In genomic region chr12:125773033-125773432, GRCh38 we compare ENCODE assay signal across 9 cellular contexts.
DNase-seq lines count a peak whose midpoint lies in the region; ATAC-seq, FAIRE-seq and TF ChIP-seq lines count a peak whose summit lies in the region.
"Had no signal": no experiment of that assay in that cellular context is flagged by ENCODE, and none has a peak within 500 bp of the region (broad histone marks: within the 10 kb centered on the region; RNA-seq: fewer than 3 reads in every experiment).

No MANE protein-coding gene starts in this region.

- H3K27me3 ChIP-seq in Karpas-422 (ENCODE audit: low read length) (no peaks in the 10 kb centered on the region), GM12878 (replicated peaks in 1 of 2; ENCODE audit: control insufficient read depth in 2 of 2, insufficient read depth in 2 of 2, low read length in 1 of 2) (no peaks in the 10 kb centered on the region), tibial nerve (no peaks in the 10 kb centered on the region)

- no peaks in the 10 kb centered on the region for H3K36me3 ChIP-seq in Karpas-422 (ENCODE audit: insufficient read depth, low read length)
- no peaks in the 10 kb centered on the region for H3K36me3 ChIP-seq in GM12878 (ENCODE audit: control insufficient read depth in 2 of 2, insufficient read depth in 2 of 2, low read length in 1 of 2)
- no peaks in the 10 kb centered on the region for H3K36me3 ChIP-seq in tibial nerve

- in situ Hi-C loops in GM12878 (cut with MboI): no loop called here

- H3K4me3 Mint-ChIP-seq in activated CD8-positive, alpha-beta memory T cell treated with anti-CD3 and anti-CD28 coated beads, Interleukin-2, amount 10 ng/mL, durations not matched to agents 7 days and 5 days: no peak overlapping the region

- no peaks in the 10 kb centered on the region for H3K9me3 ChIP-seq in Karpas-422 (ENCODE audit: low read length)
- H3K9me3 ChIP-seq in GM12878 (replicated peaks; ENCODE audit: control insufficient read depth, insufficient read depth, low read length): no peaks in the 10 kb centered on the region
- H3K9me3 ChIP-seq in tibial nerve: peaks cover 0 to 11% (median 0%) of the 10 kb centered on the region in 4 donors

- H3K27ac Mint-ChIP-seq in activated CD8-positive, alpha-beta memory T cell treated with anti-CD3 and anti-CD28 coated beads, Interleukin-2, amount 10 ng/mL, durations not matched to agents 7 days and 5 days: no peak overlapping the region

- H3K79me2 ChIP-seq in Karpas-422 (ENCODE audit: low read length): no peaks in the 10 kb centered on the region
- no peaks in the 10 kb centered on the region for H3K79me2 ChIP-seq in GM12878 (ENCODE audit: control insufficient read depth, insufficient read depth, low read length)

- H3K27ac ChIP-seq in Karpas-422 (ENCODE audit: low read length) (no peak overlapping the region), GM12878 (ENCODE audit: control insufficient read depth, insufficient read depth) (no peak overlapping the region), tibial nerve (no peak overlapping the region)

- SMC1A ChIA-PET in GM12878 (lab: Charles Lee; ENCODE audit: uncharacterized antibody, unreplicated experiment): interaction anchor here (0.6 to 1.6 kb wide), 6 partner anchors 10 to 463 kb away, joined by 3 to 5 read pairs (median 4); no protein-coding TSS in a partner anchor

- peak; percentile 47 for TF ChIP-seq RAD21 in GM12878 (IDR thresholded peaks at IDR 0.05; ENCODE audit: insufficient read depth, low read depth, low read length)

- no peaks in the 10 kb centered on the region for H3K4me1 Mint-ChIP-seq in activated CD8-positive, alpha-beta memory T cell treated with anti-CD3 and anti-CD28 coated beads, Interleukin-2, amount 10 ng/mL, durations not matched to agents 7 days and 5 days

- H2AFZ ChIP-seq in Karpas-422 (ENCODE audit: low read length): no peak overlapping the region
- no peak overlapping the region for H2AFZ ChIP-seq in GM12878 (ENCODE audit: control insufficient read depth, low read depth, low read length)

- intact Hi-C loops in GM12878 (cut with micrococcal nuclease; ENCODE audit: unreplicated experiment): loop anchor here (1.0 to 10.0 kb wide), 2 partner anchors 240 to 588 kb away; partner anchors contain the start of gene TMEM132B

- no peaks in the 10 kb centered on the region for H3K9me2 ChIP-seq in Karpas-422 (replicated peaks; ENCODE audit: insufficient read depth, low read length)

- 29% methylated on average over 12 of the region's 12 CpGs for WGBS in GM12878 (ENCODE audit: insufficient coverage, insufficient replicate concordance, low lambda C conversion rate, missing lambda C conversion rate)
- 32 to 38% methylated on average over 12 of the region's 12 CpGs for whole genome bisulfite sequencing in tibial nerve, 2 donors

- CTCF ChIA-PET in GM12878 (lab: Yijun Ruan, JAX): interaction anchor here (0.8 to 1.9 kb wide), 6 partner anchors 11 to 368 kb away, joined by 3 to 6 read pairs (median 4); no protein-coding TSS in a partner anchor
- CTCF ChIA-PET in activated CD8-positive, alpha-beta memory T cell treated with anti-CD3 and anti-CD28 coated beads, Interleukin-2, amount 10 ng/mL, durations not matched to agents 7 days and 5 days (lab: Charles Lee): no interaction called here

- H3K36me3 Mint-ChIP-seq in activated CD8-positive, alpha-beta memory T cell treated with anti-CD3 and anti-CD28 coated beads, Interleukin-2, amount 10 ng/mL, durations not matched to agents 7 days and 5 days: no peaks in the 10 kb centered on the region

- no peak for TF ChIP-seq EP300 in GM12878 (IDR thresholded peaks at IDR 0.05; ENCODE audit: borderline replicate concordance in 1 of 2, control insufficient read depth in 1 of 2, low read depth in 2 of 2, low read length in 2 of 2)
- no peak for TF ChIP-seq EP300 in tibial nerve (IDR thresholded peaks at IDR 0.05)

- peak; percentile 46 to 52 (median 50); a peak in 5 of 6 replicates for TF ChIP-seq CTCF in GM12878 (IDR thresholded peaks at IDR 0.05 in 2 of 3, conservative IDR thresholded peaks at IDR 0.05 in 1 of 3; ENCODE audit: control insufficient read depth in 2 of 3, extremely low read depth in 1 of 3, insufficient read depth in 1 of 3, low read depth in 3 of 3, low read length in 3 of 3)
- peak in 4 of 5 experiments; percentile 26 to 45 (median 29) for TF ChIP-seq CTCF in tibial nerve (IDR thresholded peaks at IDR 0.05)

- POLR2A ChIA-PET in GM12878 (lab: Charles Lee): no interaction called here

- no peak for FAIRE-seq in GM12878 (lab: Jason Lieb, UNC)
- FAIRE-seq: keratinocyte had no signal

- no peak overlapping the region for H3K4me3 ChIP-seq in Karpas-422 (ENCODE audit: low read length)
- H3K4me3 ChIP-seq in GM12878: no peak overlapping the region
- H3K4me3 ChIP-seq in tibial nerve: no peak overlapping the region

- RAD21 ChIA-PET in GM12878 (lab: Charles Lee; ENCODE audit: unreplicated experiment): interaction anchor here (2.1 kb wide), 1 partner anchor 224 kb away, joined by 5 read pairs; no protein-coding TSS in a partner anchor

- no peaks in the 10 kb centered on the region for H3K27me3 Mint-ChIP-seq in activated CD8-positive, alpha-beta memory T cell treated with anti-CD3 and anti-CD28 coated beads, Interleukin-2, amount 10 ng/mL, durations not matched to agents 7 days and 5 days

- ATAC-seq in GM19351 (IDR thresholded peaks at IDR 0.05; ENCODE audit: unreplicated experiment) (peak; percentile 70), GM12878 (peak; percentile 76)
- no peak for ATAC-seq in activated CD8-positive, alpha-beta memory T cell treated with anti-CD3 and anti-CD28 coated beads, Interleukin-2, amount 10 ng/mL, durations not matched to agents 7 days and 5 days

- no TSS peak for BruUV-seq in GM12878 (replicated peaks; lab: Mats Ljungman, UMichigan)

- H4K20me1 ChIP-seq in Karpas-422 (ENCODE audit: insufficient read depth, low read depth, low read length) (no peaks in the 10 kb centered on the region), GM12878 (ENCODE audit: control insufficient read depth, insufficient read depth) (no peaks in the 10 kb centered on the region)

- peak; percentile 13 for DNase-seq in NCI-H510A (lab: John Stamatoyannopoulos, UW)
- no peak for DNase-seq in NCI-H510A treated with DMSO at 0.1 percent for 48 hours (lab: John Stamatoyannopoulos, UW)
- peak; percentile 92 for DNase-seq in Karpas-422
- DNase-seq in GM12878 (ENCODE audit: low read depth, low spot score): no peak
- peak in 1 of 2 donors; percentile 13 for DNase-seq in tibial nerve (ENCODE audit: low spot score in 2 of 2)
- no peak for DNase-seq in SW 1271 (lab: John Stamatoyannopoulos, UW)
- DNase-seq in activated CD8-positive, alpha-beta memory T cell treated with anti-CD3 and anti-CD28 coated beads, Interleukin-2, amount 10 ng/mL, durations not matched to agents 7 days and 5 days: no peak

- H3K4me1 ChIP-seq in Karpas-422 (ENCODE audit: low read length): no peaks in the 10 kb centered on the region
- no peaks in the 10 kb centered on the region for H3K4me1 ChIP-seq in GM12878 (ENCODE audit: control insufficient read depth, insufficient read depth, low read length)
- no peaks in the 10 kb centered on the region for H3K4me1 ChIP-seq in tibial nerve

- TF ChIP-seq POLR2A in GM12878 (IDR thresholded peaks at IDR 0.05; ENCODE audit: low read depth, low read length): no peak
- no peak for TF ChIP-seq POLR2A in tibial nerve (IDR thresholded peaks at IDR 0.05)

- H3K9me3 Mint-ChIP-seq in activated CD8-positive, alpha-beta memory T cell treated with anti-CD3 and anti-CD28 coated beads, Interleukin-2, amount 10 ng/mL, durations not matched to agents 7 days and 5 days (ENCODE audit: low read depth): no peaks in the 10 kb centered on the region

- H3K4me2 ChIP-seq in Karpas-422 (ENCODE audit: low read depth, low read length, poor library complexity, severe bottlenecking): no peak overlapping the region
- no peak overlapping the region for H3K4me2 ChIP-seq in GM12878 (ENCODE audit: control insufficient read depth, insufficient read depth)

- no peak overlapping the region for H3K9ac ChIP-seq in Karpas-422 (ENCODE audit: low read length)
- no peak overlapping the region for H3K9ac ChIP-seq in GM12878 (ENCODE audit: control insufficient read depth, insufficient read depth, low read length)

TF ChIP-seq in GM12878, 131 proteins besides CTCF, POLR2A, EP300 and RAD21:
- TF ChIP-seq ATF7 (IDR thresholded peaks at IDR 0.05; ENCODE audit: low read depth) (peak; percentile 54), RB1 (IDR thresholded peaks at IDR 0.05; ENCODE audit: borderline replicate concordance) (no peak), CREM (IDR thresholded peaks at IDR 0.05; ENCODE audit: low read depth) (peak; percentile 70), MAX (IDR thresholded peaks at IDR 0.05; ENCODE audit: low read depth, low read length) (peak; percentile 59; the same call in 1 of the 2 replicates), USF1 (IDR thresholded peaks at IDR 0.05; ENCODE audit: borderline replicate concordance, extremely low read length, insufficient read depth, low read depth, low read length) (peak; percentile 6), SMC3 (IDR thresholded peaks at IDR 0.05; ENCODE audit: borderline replicate concordance, low read length) (peak; percentile 40; the same call in 1 of the 2 replicates), NR2F1 (conservative IDR thresholded peaks at IDR 0.05) (no peak), BHLHE40 (IDR thresholded peaks at IDR 0.05; ENCODE audit: borderline replicate concordance in 1 of 2, low read depth in 2 of 2, low read length in 1 of 2) (peak in 1 of 2 experiments; percentile 23; a peak in 1 of 4 replicates)

Comparison
In these comparisons a context has a peak if more than half of its experiments do, and no peak if none do; other contexts are left out.
1. DNase-seq: peak in NCI-H510A (single experiment) and Karpas-422 (single experiment); none in NCI-H510A treated with DMSO at 0.1 percent for 48 hours (single experiment), GM12878 (single experiment), SW 1271 (0 of 2) and activated CD8-positive, alpha-beta memory T cell treated with anti-CD3 and anti-CD28 coated beads, Interleukin-2, amount 10 ng/mL, durations not matched to agents 7 days and 5 days (single experiment).